ENCODE assay signal across 1 cellular context in the genomic region with DNA sequence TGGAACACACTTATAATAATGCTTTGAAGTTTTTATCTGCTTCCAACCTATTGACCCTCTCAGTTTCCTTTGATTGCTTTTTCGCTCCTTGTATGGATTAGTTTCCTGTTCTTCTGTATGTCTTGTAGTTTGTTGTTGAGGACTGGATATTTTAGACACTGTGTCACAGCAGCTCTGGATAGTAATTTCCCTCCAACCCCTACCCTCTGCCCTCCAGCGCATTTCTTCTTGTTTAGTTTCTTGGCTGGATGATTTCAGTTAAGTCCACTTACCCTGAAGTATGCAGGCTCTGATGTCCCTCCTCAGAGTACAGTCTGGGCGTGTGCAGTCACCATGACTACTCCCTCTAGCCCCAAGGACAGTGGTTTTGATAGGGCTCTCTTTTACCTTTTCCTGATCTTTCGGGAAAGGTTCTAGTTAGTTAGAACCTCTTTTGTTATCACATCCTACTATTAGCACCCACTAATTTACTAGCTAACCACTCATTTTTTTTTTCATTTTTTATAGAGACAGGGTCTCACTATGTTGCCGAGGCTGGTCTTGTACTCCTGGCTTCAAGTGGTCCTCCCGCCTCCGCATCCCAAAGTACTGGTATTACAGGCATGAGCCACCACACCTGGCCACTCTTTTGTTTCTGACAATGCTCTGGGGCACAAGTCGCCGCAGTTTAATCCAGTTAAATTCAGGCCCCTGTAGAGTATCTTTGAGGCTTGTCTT.
TF ChIP-seq lines count a peak whose summit lies in the region.

No MANE protein-coding gene starts in this region.

TF ChIP-seq in HepG2, 621 proteins besides CTCF, POLR2A, EP300 and RAD21:
- TF ChIP-seq HHEX (CRISPR knock-in tag; IDR thresholded peaks at IDR 0.05) (no peak), RFXANK (CRISPR knock-in tag; IDR thresholded peaks at IDR 0.05) (no peak), HNF1B (CRISPR knock-in tag; IDR thresholded peaks at IDR 0.05) (no peak), HNRNPUL1 (IDR thresholded peaks at IDR 0.05; ENCODE audit: low read depth, low read length) (no peak), DDIT3 (CRISPR knock-in tag; IDR thresholded peaks at IDR 0.05) (no peak), RBM39 (IDR thresholded peaks at IDR 0.05; ENCODE audit: low read depth, low read length, poor library complexity, severe bottlenecking) (no peak), ZNF383 (CRISPR knock-in tag; IDR thresholded peaks at IDR 0.05; ENCODE audit: borderline replicate concordance) (no peak), SRSF1 (optimal IDR thresholded peaks at IDR 0.05; ENCODE audit: low read depth, low read length) (no peak), ZFP91 (CRISPR knock-in tag; IDR thresholded peaks at IDR 0.05; ENCODE audit: borderline replicate concordance) (no peak), ARNT (IDR thresholded peaks at IDR 0.05) (no peak)
- TF ChIP-seq, protein P1, sequence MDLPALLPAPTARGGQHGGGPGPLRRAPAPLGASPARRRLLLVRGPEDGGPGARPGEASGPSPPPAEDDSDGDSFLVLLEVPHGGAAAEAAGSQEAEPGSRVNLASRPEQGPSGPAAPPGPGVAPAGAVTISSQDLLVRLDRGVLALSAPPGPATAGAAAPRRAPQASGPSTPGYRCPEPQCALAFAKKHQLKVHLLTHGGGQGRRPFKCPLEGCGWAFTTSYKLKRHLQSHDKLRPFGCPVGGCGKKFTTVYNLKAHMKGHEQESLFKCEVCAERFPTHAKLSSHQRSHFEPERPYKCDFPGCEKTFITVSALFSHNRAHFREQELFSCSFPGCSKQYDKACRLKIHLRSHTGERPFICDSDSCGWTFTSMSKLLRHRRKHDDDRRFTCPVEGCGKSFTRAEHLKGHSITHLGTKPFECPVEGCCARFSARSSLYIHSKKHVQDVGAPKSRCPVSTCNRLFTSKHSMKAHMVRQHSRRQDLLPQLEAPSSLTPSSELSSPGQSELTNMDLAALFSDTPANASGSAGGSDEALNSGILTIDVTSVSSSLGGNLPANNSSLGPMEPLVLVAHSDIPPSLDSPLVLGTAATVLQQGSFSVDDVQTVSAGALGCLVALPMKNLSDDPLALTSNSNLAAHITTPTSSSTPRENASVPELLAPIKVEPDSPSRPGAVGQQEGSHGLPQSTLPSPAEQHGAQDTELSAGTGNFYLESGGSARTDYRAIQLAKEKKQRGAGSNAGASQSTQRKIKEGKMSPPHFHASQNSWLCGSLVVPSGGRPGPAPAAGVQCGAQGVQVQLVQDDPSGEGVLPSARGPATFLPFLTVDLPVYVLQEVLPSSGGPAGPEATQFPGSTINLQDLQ (CRISPR knock-in tag; IDR thresholded peaks at IDR 0.05), result no peak
